ENCODE assay signal across 35 cellular contexts in the genomic region with DNA sequence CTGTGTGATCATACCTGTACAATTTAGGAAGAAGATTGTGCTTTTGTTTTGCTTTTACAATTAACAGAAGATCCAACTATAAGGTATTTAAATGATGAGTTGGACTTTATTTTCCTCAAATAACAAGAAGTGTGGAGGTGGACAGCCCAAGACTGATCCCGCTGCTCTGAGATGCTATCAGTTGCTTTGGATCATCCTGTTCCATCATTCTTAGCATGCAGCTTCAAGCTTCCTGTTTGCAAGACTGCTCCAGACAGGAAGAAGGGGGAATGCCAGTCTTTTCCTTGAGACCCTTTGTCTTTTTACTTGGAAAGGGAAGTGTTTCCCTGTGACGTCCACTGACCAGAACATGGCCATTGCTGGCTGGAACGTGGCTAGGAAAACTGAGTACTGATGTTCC.
"Had no signal": no experiment of that assay in that cellular context is flagged by ENCODE, and none has a peak within 500 bp of the region (broad histone marks: within the 10 kb centered on the region; RNA-seq: fewer than 3 reads in every experiment).

No MANE protein-coding gene starts in this region.

- ATAC-seq: activated CD8-positive, alpha-beta T cell treated with anti-CD3 and anti-CD28 coated beads, Interleukin-2, amount 10 ng/mL, durations not matched to agents 7 days and 5 days; activated naive CD4-positive, alpha-beta T cell treated with anti-CD3 and anti-CD28 coated beads, Interleukin-2, amount 50 U/mL, for 72 hours; activated naive CD8-positive, alpha-beta T cell treated with anti-CD3 and anti-CD28 coated beads, Interleukin-2, amount 50 U/mL, for 24 hours; body of pancreas; Panc1; T-helper 17 cell; WTC11 had no signal

- H3K27ac Mint-ChIP-seq: activated CD8-positive, alpha-beta T cell treated with anti-CD3 and anti-CD28 coated beads, Interleukin-2, amount 10 ng/mL, durations not matched to agents 7 days and 5 days; activated naive CD4-positive, alpha-beta T cell treated with anti-CD3 and anti-CD28 coated beads, Interleukin-2, amount 50 U/mL, for 72 hours; activated naive CD8-positive, alpha-beta T cell treated with anti-CD3 and anti-CD28 coated beads, Interleukin-2, amount 50 U/mL, for 24 hours; activated T-helper 1 cell treated with anti-CD3 and anti-CD28 coated beads, Interleukin-12 subunit alpha, Interleukin-12 subunit beta, Interleukin-2, Interleukin-4 antibody, amounts not matched to agents 30 ng/mL and 10 ng/mL and 1 ng/mL, durations not matched to agents 14 hours and 24 hours and 36 hours; T-helper 17 cell; WTC11 had no signal

- H3K27me3 ChIP-seq: ascending aorta, body of pancreas, SJSA1 had no signal

- H3K36me3 ChIP-seq: ascending aorta, SJSA1 had no signal

- FAIRE-seq: bronchial epithelial cell had no signal

- H3K4me3 ChIP-seq: ascending aorta, body of pancreas, SJSA1 had no signal

- H3K9me3 Mint-ChIP-seq: activated T-helper 1 cell treated with anti-CD3 and anti-CD28 coated beads, Interleukin-12 subunit alpha, Interleukin-12 subunit beta, Interleukin-2, Interleukin-4 antibody, amounts not matched to agents 30 ng/mL and 10 ng/mL and 1 ng/mL, durations not matched to agents 14 hours and 24 hours and 36 hours had no signal

- H3K4me1 Mint-ChIP-seq: activated naive CD8-positive, alpha-beta T cell treated with anti-CD3 and anti-CD28 coated beads, Interleukin-2, amount 50 U/mL, for 24 hours; T-helper 17 cell; WTC11 had no signal

- H3K27ac ChIP-seq: ascending aorta, body of pancreas, RWPE1, SJSA1 had no signal

- H3K4me3 Mint-ChIP-seq: activated CD8-positive, alpha-beta T cell treated with anti-CD3 and anti-CD28 coated beads, Interleukin-2, amount 10 ng/mL, durations not matched to agents 7 days and 5 days; activated naive CD8-positive, alpha-beta T cell treated with anti-CD3 and anti-CD28 coated beads, Interleukin-2, amount 50 U/mL, for 24 hours; activated T-helper 1 cell treated with anti-CD3 and anti-CD28 coated beads, Interleukin-12 subunit alpha, Interleukin-12 subunit beta, Interleukin-2, Interleukin-4 antibody, amounts not matched to agents 30 ng/mL and 10 ng/mL and 1 ng/mL, durations not matched to agents 14 hours and 24 hours and 36 hours; T-helper 17 cell; WTC11 had no signal

- H3K9me3 ChIP-seq: ascending aorta, body of pancreas, SJSA1 had no signal

- DNase-seq: activated CD4-positive, alpha-beta T cell treated with anti-CD3 and anti-CD28 coated beads for 48 hours; activated CD4-positive, alpha-beta T cell treated with anti-CD3 and anti-CD28 coated beads, Interleukin-2, amount 50 U/mL, for 4 hours; activated CD4-positive, CD25-positive, alpha-beta regulatory T cell treated with anti-CD3 and anti-CD28 coated beads, Interleukin-2, amount 50 U/mL, for 72 hours; activated CD8-positive, alpha-beta memory T cell treated with anti-CD3 and anti-CD28 coated beads, Interleukin-2, amount 50 U/mL, for 48 hours; activated CD8-positive, alpha-beta T cell treated with anti-CD3 and anti-CD28 coated beads, Interleukin-2, amount 10 ng/mL, durations not matched to agents 7 days and 5 days; activated effector memory CD4-positive, alpha-beta T cell treated with anti-CD3 and anti-CD28 coated beads, Interleukin-2, amount 50 U/mL, for 16 hours; activated naive CD4-positive, alpha-beta T cell treated with Interleukin-2 at 50 U/mL for 16 hours; activated naive CD8-positive, alpha-beta T cell treated with anti-CD3 and anti-CD28 coated beads, Interleukin-2, amount 50 U/mL, for 24 hours; activated T-cell treated with anti-CD3 and anti-CD28 coated beads, Interleukin-2, amount 50 U/mL, for 1 hour; amniotic stem cell; body of pancreas; IMR-90; Kasumi-1; KBM-7; NCI-H1092; NCI-H1417; NCI-H1930; NCI-H2171; NCI-H2227 treated with DMSO at 0.1 percent for 48 hours; NCI-H446 treated with DMSO at 0.1 percent for 48 hours; NCI-H524 treated with DMSO at 0.1 percent for 48 hours; NCI-H774; NK-92 treated with Interleukin-12 subunit alpha and Interleukin-12 subunit beta, amount 100 ng/mL, for 24 hours; OCI-M1; SHP77; T-helper 17 cell; T-helper 9 cell had no signal

- H3K36me3 Mint-ChIP-seq: WTC11 had no signal
